Comparison of ENCODE assay signal across 7 cellular contexts in the genomic region with DNA sequence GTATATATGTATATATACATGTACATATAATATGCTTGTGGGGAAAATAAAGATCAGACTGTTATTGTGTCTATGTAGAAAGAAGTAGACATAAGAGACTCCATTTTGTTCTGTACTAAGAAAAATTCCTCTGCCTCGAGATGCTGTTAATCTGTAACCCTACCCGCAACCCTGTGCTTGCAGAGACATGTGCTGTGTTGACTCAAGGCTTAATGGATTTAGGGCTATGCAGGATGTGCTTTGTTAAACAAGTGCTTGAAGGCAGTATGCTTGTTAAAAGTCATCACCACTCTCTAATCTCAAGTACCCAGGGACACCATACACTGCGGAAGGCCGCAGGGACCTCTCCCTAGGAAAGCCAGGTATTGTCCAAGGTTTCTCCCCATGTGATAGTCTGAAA.
DNase-seq lines count a peak whose midpoint lies in the region; ATAC-seq, FAIRE-seq and TF ChIP-seq lines count a peak whose summit lies in the region.
"Not testable (repeated sequence)": the region's sequence is repeated elsewhere in the genome, so short reads cannot be mapped to it uniquely, and the experiment has no call there.

No MANE protein-coding gene starts in this region.

- peak; percentile 21 for DNase-seq in DMS79 (lab: John Stamatoyannopoulos, UW)
- peak; percentile 41 for DNase-seq in NCI-H1436 (lab: John Stamatoyannopoulos, UW)
- DNase-seq in NCI-H2171 (lab: John Stamatoyannopoulos, UW), result peak; percentile 58
- peak; percentile 90 for DNase-seq in NCI-H69 (lab: John Stamatoyannopoulos, UW)
- peak; percentile 4 to 35 for DNase-seq in SHP77 (lab: John Stamatoyannopoulos, UW)
- peak; percentile 26 for DNase-seq in epithelial cell of prostate (ENCODE audit: low read depth, low spot score)
- DNase-seq in HepG2 (ENCODE audit: low spot score), result peak; percentile 24

- not testable (repeated sequence) for H2AFZ ChIP-seq in HepG2 (ENCODE audit: low read length)

- not testable (repeated sequence) for H3K9ac ChIP-seq in HepG2 (ENCODE audit: insufficient read depth, low read depth, low read length)

- H3K4me3 ChIP-seq in HepG2 (replicated peaks in 1 of 3; ENCODE audit: insufficient read depth in 1 of 3, low read depth in 2 of 3, low read length in 3 of 3), result not testable (repeated sequence)

- not testable (repeated sequence) for H3K36me3 ChIP-seq in HepG2 (replicated peaks in 1 of 2; ENCODE audit: control insufficient read depth in 1 of 2, insufficient read depth in 2 of 2, low read length in 2 of 2)

- not testable (repeated sequence) for H3K79me2 ChIP-seq in HepG2 (ENCODE audit: insufficient read depth, low read length)

- not testable (repeated sequence) for BruUV-seq in HepG2 (replicated peaks; lab: Mats Ljungman, UMichigan)

- POLR2A ChIA-PET in HepG2 (lab: Yijun Ruan, JAX), result not testable (repeated sequence)

- H4K20me1 ChIP-seq in HepG2 (ENCODE audit: insufficient read depth, low read length), result not testable (repeated sequence)

- FAIRE-seq in HepG2 (lab: Jason Lieb, UNC), result not testable (repeated sequence)

- CTCF ChIA-PET in HepG2 (lab: Yijun Ruan, JAX; ENCODE audit: low intra/inter-chr PET ratio, low total read pairs), result not testable (repeated sequence)

- not testable (repeated sequence) for ATAC-seq in HepG2

- not testable (repeated sequence) for TF ChIP-seq EP300 in HepG2 (IDR thresholded peaks at IDR 0.05; ENCODE audit: low read depth in 2 of 2, low read length in 2 of 2); HepG2 (CRISPR knock-in tag; IDR thresholded peaks at IDR 0.05; ENCODE audit: borderline replicate concordance)

- not testable (repeated sequence) for TF ChIP-seq POLR2A in HepG2 (IDR thresholded peaks at IDR 0.05; ENCODE audit: insufficient read depth in 1 of 2, low read depth in 2 of 2, low read length in 2 of 2)

- not testable (repeated sequence) for H3K9me3 ChIP-seq in HepG2 (ENCODE audit: low read length)

- peak overlapping the region; percentile 34 for H3K27ac ChIP-seq in epithelial cell of prostate
- H3K27ac ChIP-seq in HepG2 (ENCODE audit: extremely low read length, insufficient read depth, low read length), result not testable (repeated sequence)

- not testable (repeated sequence) for TF ChIP-seq RAD21 in HepG2 (CRISPR knock-in tag; IDR thresholded peaks at IDR 0.05)

- H3K4me1 ChIP-seq in HepG2 (ENCODE audit: insufficient read depth, low read length), result not testable (repeated sequence)

- intact Hi-C loops in HepG2 (cut with micrococcal nuclease; ENCODE audit: unreplicated experiment), result not testable (repeated sequence)

- WGBS in HepG2 (ENCODE audit: low lambda C conversion rate), result 0% methylated on average over 4 of the region's 4 CpGs

- H3K4me2 ChIP-seq in HepG2 (ENCODE audit: low read depth, low read length), result not testable (repeated sequence)

- in situ Hi-C loops in HepG2 (cut with HindIII; ENCODE audit: extremely low pct_ligation_motif_present, low pct_unique_long_range_greater_than_20kb), result not testable (repeated sequence)

- not testable (repeated sequence) for H3K27me3 ChIP-seq in HepG2 (ENCODE audit: control insufficient read depth in 1 of 2, insufficient read depth in 2 of 2, low read length in 2 of 2)

- TF ChIP-seq CTCF in HepG2 (CRISPR knock-in tag; IDR thresholded peaks at IDR 0.05), result not testable (repeated sequence)

TF ChIP-seq in HepG2, 621 proteins besides CTCF, POLR2A, EP300 and RAD21 (continues in another document):
- peak; percentile 28; the same call in 1 of the 2 replicates for TF ChIP-seq SIX4 (CRISPR knock-in tag; IDR thresholded peaks at IDR 0.05)
- TF ChIP-seq FOXA1, SOX13 (IDR thresholded peaks at IDR 0.05): not testable (repeated sequence)
- TF ChIP-seq FOXA1 (CRISPR knock-in tag; IDR thresholded peaks at IDR 0.05), result peak; percentile 86
- TF ChIP-seq, protein P1, sequence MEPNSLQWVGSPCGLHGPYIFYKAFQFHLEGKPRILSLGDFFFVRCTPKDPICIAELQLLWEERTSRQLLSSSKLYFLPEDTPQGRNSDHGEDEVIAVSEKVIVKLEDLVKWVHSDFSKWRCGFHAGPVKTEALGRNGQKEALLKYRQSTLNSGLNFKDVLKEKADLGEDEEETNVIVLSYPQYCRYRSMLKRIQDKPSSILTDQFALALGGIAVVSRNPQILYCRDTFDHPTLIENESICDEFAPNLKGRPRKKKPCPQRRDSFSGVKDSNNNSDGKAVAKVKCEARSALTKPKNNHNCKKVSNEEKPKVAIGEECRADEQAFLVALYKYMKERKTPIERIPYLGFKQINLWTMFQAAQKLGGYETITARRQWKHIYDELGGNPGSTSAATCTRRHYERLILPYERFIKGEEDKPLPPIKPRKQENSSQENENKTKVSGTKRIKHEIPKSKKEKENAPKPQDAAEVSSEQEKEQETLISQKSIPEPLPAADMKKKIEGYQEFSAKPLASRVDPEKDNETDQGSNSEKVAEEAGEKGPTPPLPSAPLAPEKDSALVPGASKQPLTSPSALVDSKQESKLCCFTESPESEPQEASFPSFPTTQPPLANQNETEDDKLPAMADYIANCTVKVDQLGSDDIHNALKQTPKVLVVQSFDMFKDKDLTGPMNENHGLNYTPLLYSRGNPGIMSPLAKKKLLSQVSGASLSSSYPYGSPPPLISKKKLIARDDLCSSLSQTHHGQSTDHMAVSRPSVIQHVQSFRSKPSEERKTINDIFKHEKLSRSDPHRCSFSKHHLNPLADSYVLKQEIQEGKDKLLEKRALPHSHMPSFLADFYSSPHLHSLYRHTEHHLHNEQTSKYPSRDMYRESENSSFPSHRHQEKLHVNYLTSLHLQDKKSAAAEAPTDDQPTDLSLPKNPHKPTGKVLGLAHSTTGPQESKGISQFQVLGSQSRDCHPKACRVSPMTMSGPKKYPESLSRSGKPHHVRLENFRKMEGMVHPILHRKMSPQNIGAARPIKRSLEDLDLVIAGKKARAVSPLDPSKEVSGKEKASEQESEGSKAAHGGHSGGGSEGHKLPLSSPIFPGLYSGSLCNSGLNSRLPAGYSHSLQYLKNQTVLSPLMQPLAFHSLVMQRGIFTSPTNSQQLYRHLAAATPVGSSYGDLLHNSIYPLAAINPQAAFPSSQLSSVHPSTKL (CRISPR knock-in tag; IDR thresholded peaks at IDR 0.05), result peak; percentile 67
- TF ChIP-seq, protein P2, sequence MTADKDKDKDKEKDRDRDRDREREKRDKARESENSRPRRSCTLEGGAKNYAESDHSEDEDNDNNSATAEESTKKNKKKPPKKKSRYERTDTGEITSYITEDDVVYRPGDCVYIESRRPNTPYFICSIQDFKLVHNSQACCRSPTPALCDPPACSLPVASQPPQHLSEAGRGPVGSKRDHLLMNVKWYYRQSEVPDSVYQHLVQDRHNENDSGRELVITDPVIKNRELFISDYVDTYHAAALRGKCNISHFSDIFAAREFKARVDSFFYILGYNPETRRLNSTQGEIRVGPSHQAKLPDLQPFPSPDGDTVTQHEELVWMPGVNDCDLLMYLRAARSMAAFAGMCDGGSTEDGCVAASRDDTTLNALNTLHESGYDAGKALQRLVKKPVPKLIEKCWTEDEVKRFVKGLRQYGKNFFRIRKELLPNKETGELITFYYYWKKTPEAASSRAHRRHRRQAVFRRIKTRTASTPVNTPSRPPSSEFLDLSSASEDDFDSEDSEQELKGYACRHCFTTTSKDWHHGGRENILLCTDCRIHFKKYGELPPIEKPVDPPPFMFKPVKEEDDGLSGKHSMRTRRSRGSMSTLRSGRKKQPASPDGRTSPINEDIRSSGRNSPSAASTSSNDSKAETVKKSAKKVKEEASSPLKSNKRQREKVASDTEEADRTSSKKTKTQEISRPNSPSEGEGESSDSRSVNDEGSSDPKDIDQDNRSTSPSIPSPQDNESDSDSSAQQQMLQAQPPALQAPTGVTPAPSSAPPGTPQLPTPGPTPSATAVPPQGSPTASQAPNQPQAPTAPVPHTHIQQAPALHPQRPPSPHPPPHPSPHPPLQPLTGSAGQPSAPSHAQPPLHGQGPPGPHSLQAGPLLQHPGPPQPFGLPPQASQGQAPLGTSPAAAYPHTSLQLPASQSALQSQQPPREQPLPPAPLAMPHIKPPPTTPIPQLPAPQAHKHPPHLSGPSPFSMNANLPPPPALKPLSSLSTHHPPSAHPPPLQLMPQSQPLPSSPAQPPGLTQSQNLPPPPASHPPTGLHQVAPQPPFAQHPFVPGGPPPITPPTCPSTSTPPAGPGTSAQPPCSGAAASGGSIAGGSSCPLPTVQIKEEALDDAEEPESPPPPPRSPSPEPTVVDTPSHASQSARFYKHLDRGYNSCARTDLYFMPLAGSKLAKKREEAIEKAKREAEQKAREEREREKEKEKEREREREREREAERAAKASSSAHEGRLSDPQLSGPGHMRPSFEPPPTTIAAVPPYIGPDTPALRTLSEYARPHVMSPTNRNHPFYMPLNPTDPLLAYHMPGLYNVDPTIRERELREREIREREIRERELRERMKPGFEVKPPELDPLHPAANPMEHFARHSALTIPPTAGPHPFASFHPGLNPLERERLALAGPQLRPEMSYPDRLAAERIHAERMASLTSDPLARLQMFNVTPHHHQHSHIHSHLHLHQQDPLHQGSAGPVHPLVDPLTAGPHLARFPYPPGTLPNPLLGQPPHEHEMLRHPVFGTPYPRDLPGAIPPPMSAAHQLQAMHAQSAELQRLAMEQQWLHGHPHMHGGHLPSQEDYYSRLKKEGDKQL (CRISPR knock-in tag; IDR thresholded peaks at IDR 0.05; ENCODE audit: low read depth), result peak; percentile 51; the same call in 1 of the 2 replicates
- peak in 1 of 2 experiments; percentile 63; a peak in 2 of 4 replicates for TF ChIP-seq SOX13 (CRISPR knock-in tag; conservative IDR thresholded peaks at IDR 0.05 in 1 of 2, IDR thresholded peaks at IDR 0.05 in 1 of 2)
- TF ChIP-seq GATAD2A (CRISPR knock-in tag; IDR thresholded peaks at IDR 0.05), result peak; percentile 31; the same call in 1 of the 2 replicates
- peak; percentile 98 for TF ChIP-seq PITX1 (CRISPR knock-in tag; IDR thresholded peaks at IDR 0.05)
- peak; percentile 51; the same call in 1 of the 2 replicates for TF ChIP-seq SOX5 (CRISPR knock-in tag; IDR thresholded peaks at IDR 0.05; ENCODE audit: borderline replicate concordance)
- peak; percentile 70 for TF ChIP-seq FOXA3 (CRISPR knock-in tag; IDR thresholded peaks at IDR 0.05)
- peak; percentile 50; the same call in 1 of the 2 replicates for TF ChIP-seq SIX1 (CRISPR knock-in tag; IDR thresholded peaks at IDR 0.05; ENCODE audit: borderline replicate concordance)

Comparison
In these comparisons a context has a peak if more than half of its experiments do, and no peak if none do; other contexts are left out.
1. DNase-seq: peak in every context shown above with its lines; median percentile 90 in NCI-H69; 58 in NCI-H2171; 41 in NCI-H1436; 26 in epithelial cell of prostate; 24 in HepG2; 21 in DMS79; 20 in SHP77.